In the genomic region with DNA sequence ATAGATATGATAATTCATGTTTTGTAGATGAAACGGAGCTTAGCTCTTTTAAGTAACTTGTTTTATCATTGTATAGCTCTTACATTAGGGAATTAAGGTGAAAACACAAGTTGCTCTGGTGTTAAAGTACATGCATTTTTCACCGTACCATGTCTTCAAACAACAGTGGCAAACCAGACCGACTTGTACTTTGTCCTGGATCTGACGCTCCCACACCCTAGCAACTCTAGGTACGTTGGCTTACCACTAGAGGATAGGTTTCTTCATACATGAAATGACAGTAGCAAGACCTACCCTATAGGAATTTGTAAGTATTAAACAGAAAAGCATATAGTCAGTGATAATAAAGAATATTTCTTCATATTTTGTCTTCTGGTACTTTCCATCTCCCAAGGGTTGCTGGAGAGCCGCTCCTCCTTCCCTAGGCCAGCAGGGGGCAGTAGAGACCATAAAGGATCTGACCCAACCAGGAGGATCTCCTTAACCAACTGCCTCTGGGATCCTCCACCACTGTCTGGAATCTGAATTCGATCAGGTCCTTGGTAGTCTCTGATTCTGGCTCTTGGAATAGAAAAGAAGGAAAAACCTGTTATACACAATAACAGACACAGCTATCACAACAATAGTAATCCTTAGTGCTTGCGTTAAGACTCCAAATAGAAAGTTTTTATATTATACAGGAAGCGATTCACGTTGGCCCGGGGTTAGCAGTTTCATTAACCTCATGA, we compare ENCODE assay signal across 8 cellular contexts.
DNase-seq lines count a peak whose midpoint lies in the region; ATAC-seq, FAIRE-seq and TF ChIP-seq lines count a peak whose summit lies in the region.

No MANE protein-coding gene starts in this region.

- H3K4me2 ChIP-seq in OCI-LY7 (ENCODE audit: low read length): no peak overlapping the region
- no peak overlapping the region for H3K4me2 ChIP-seq in K562 (ENCODE audit: insufficient read depth, low read length)

- no peak overlapping the region for H2AFZ ChIP-seq in OCI-LY7 (ENCODE audit: low read length)
- no peak overlapping the region for H2AFZ ChIP-seq in K562 (ENCODE audit: low read depth, low read length)

- H3K4me3 ChIP-seq in OCI-LY7 (ENCODE audit: low read depth, low read length, poor library complexity, severe bottlenecking) (no peak overlapping the region), K562 (no peak overlapping the region)

- peak; percentile 97 for TF ChIP-seq CTCF in OCI-LY7 (conservative IDR thresholded peaks at IDR 0.05; ENCODE audit: low read length)
- peak; percentile 64 to 85 (median 79) for TF ChIP-seq CTCF in K562 (IDR thresholded peaks at IDR 0.05 in 2 of 3, conservative IDR thresholded peaks at IDR 0.05 in 1 of 3; ENCODE audit: insufficient read depth in 2 of 3, low read depth in 1 of 3, low read length in 3 of 3)

- POLR2A ChIA-PET in OCI-LY7 (lab: Charles Lee) (interaction anchor here (0.6 kb wide), 1 partner anchor 45 kb away, joined by 3 read pairs; no protein-coding TSS in a partner anchor), K562 (lab: Yijun Ruan, JAX) (no interaction called here)

- H3K4me1 ChIP-seq in OCI-LY7 (ENCODE audit: insufficient read depth, low read length, poor library complexity, severe bottlenecking): no peaks in the 10 kb centered on the region
- no peaks in the 10 kb centered on the region for H3K4me1 ChIP-seq in K562 (replicated peaks in 1 of 2; ENCODE audit: control insufficient read depth in 2 of 2, insufficient read depth in 2 of 2, low read length in 2 of 2)

- TF ChIP-seq POLR2A in K562 (conservative IDR thresholded peaks at IDR 0.05): no peak

- no peak overlapping the region for H3K9ac ChIP-seq in K562 (ENCODE audit: insufficient read depth in 1 of 2, low read depth in 2 of 2, low read length in 2 of 2)

- H3K27ac ChIP-seq in OCI-LY7 (ENCODE audit: low read depth, low read length, poor library complexity, severe bottlenecking) (no peak overlapping the region), K562 (ENCODE audit: extremely low read depth, low read depth, low read length) (no peak overlapping the region)

- H3K36me3 ChIP-seq in OCI-LY7 (ENCODE audit: insufficient read depth, low read length): no peaks in the 10 kb centered on the region
- H3K36me3 ChIP-seq in K562 (ENCODE audit: control insufficient read depth, insufficient read depth, low read length): no peaks in the 10 kb centered on the region

- H3K9me3 ChIP-seq in OCI-LY7 (ENCODE audit: low read length) (no peaks in the 10 kb centered on the region), K562 (replicated peaks; ENCODE audit: control insufficient read depth, insufficient read depth, low read depth, low read length) (no peaks in the 10 kb centered on the region)

- H3K27me3 ChIP-seq in K562 (ENCODE audit: control insufficient read depth in 2 of 2, insufficient read depth in 2 of 2, low read length in 2 of 2): no peaks in the 10 kb centered on the region

- 3% methylated on average over 11 of the region's 11 CpGs for WGBS in K562 (ENCODE audit: insufficient coverage, low coverage, missing lambda C conversion rate)

- intact Hi-C loops in OCI-LY7 (cut with micrococcal nuclease; ENCODE audit: unreplicated experiment): loop anchor here (5.0 kb wide), 1 partner anchor 598 kb away; no protein-coding TSS in a partner anchor
- intact Hi-C loops in K562 (cut with micrococcal nuclease): loop anchor here (1.0 to 10.0 kb wide), 6 partner anchors 508 to 820 kb away; a partner anchor contains a TSS

- H3K9me1 ChIP-seq in K562 (ENCODE audit: control insufficient read depth, insufficient read depth, low read length): no peaks in the 10 kb centered on the region

- DNase-seq in DMS53 (lab: John Stamatoyannopoulos, UW) (peak; percentile 76), HuH-7.5 (ENCODE audit: low spot score) (peak; percentile 42), OCI-LY7 (ENCODE audit: low spot score) (peak; percentile 49), K562 (ENCODE audit: extremely low read depth in 1 of 4, low spot score in 3 of 4) (peak; percentile 72 to 81 (median 76)), iPS-NIHi11 (ENCODE audit: low spot score) (peak; percentile 89)
- peak; percentile 42 for DNase-seq in stimulated activated CD4-positive, alpha-beta T cell treated with anti-CD3 and anti-CD28 coated beads, Interleukin-1b, Interleukin-23, amount 100 ng/mL, for 48 hours

- TF ChIP-seq EP300 in K562 (IDR thresholded peaks at IDR 0.05; ENCODE audit: low read length): no peak

- in situ Hi-C loops in K562 (cut with MboI): loop anchor here (5.0 to 25.0 kb wide), 2 partner anchors 593 to 823 kb away; a partner anchor contains a TSS

- peak; percentile 74 to 75 for TF ChIP-seq RAD21 in K562 (CRISPR knock-in tag; conservative IDR thresholded peaks at IDR 0.05 in 1 of 2, IDR thresholded peaks at IDR 0.05 in 1 of 2)

- no peaks in the 10 kb centered on the region for H3K9me2 ChIP-seq in OCI-LY7 (ENCODE audit: insufficient read depth, low read length)

- CTCF ChIA-PET in OCI-LY7 (lab: Charles Lee; ENCODE audit: unreplicated experiment) (interaction anchor here (0.6 kb wide), 1 partner anchor 358 kb away, joined by 3 read pairs; no protein-coding TSS in a partner anchor), K562 (lab: Yijun Ruan, JAX; ENCODE audit: low intra/inter-chr PET ratio) (interaction anchor here (0.6 to 1.4 kb wide), 4 partner anchors 521 to 675 kb away, joined by 3 to 5 read pairs (median 3); no protein-coding TSS in a partner anchor)

- BruUV-seq in OCI-LY7 (replicated peaks; lab: Mats Ljungman, UMichigan) (no TSS peak), K562 (replicated peaks; lab: Mats Ljungman, UMichigan) (no TSS peak)

- H4K20me1 ChIP-seq in OCI-LY7 (ENCODE audit: insufficient read depth, low read length): no peaks in the 10 kb centered on the region
- no peaks in the 10 kb centered on the region for H4K20me1 ChIP-seq in K562 (replicated peaks; ENCODE audit: control insufficient read depth, insufficient read depth, low read length)

- ATAC-seq in GM19463 (IDR thresholded peaks at IDR 0.05; ENCODE audit: unreplicated experiment) (peak; percentile 80), K562 (peak; percentile 97), GM18520 (IDR thresholded peaks at IDR 0.05; ENCODE audit: unreplicated experiment) (no peak)

- FAIRE-seq in K562 (lab: Jason Lieb, UNC): peak; percentile 90

- H3K79me2 ChIP-seq in OCI-LY7 (ENCODE audit: insufficient read depth, low read depth, low read length): no peaks in the 10 kb centered on the region
- H3K79me2 ChIP-seq in K562 (ENCODE audit: control insufficient read depth, insufficient read depth, low read length): no peaks in the 10 kb centered on the region

TF ChIP-seq in K562, 482 proteins besides CTCF, POLR2A, EP300 and RAD21 (continues in another document):
- TF ChIP-seq, protein P1, sequence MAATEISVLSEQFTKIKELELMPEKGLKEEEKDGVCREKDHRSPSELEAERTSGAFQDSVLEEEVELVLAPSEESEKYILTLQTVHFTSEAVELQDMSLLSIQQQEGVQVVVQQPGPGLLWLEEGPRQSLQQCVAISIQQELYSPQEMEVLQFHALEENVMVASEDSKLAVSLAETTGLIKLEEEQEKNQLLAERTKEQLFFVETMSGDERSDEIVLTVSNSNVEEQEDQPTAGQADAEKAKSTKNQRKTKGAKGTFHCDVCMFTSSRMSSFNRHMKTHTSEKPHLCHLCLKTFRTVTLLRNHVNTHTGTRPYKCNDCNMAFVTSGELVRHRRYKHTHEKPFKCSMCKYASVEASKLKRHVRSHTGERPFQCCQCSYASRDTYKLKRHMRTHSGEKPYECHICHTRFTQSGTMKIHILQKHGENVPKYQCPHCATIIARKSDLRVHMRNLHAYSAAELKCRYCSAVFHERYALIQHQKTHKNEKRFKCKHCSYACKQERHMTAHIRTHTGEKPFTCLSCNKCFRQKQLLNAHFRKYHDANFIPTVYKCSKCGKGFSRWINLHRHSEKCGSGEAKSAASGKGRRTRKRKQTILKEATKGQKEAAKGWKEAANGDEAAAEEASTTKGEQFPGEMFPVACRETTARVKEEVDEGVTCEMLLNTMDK (IDR thresholded peaks at IDR 0.05; ENCODE audit: borderline replicate concordance, insufficient read depth, low read depth, low read length, poor library complexity, severe bottlenecking): peak; percentile 43
- TF ChIP-seq FOSL1 (tag; conservative IDR thresholded peaks at IDR 0.05) (no peak), SMC3 (conservative IDR thresholded peaks at IDR 0.05; ENCODE audit: insufficient read depth, low read depth, low read length) (peak; percentile 58)
- TF ChIP-seq, protein P2, sequence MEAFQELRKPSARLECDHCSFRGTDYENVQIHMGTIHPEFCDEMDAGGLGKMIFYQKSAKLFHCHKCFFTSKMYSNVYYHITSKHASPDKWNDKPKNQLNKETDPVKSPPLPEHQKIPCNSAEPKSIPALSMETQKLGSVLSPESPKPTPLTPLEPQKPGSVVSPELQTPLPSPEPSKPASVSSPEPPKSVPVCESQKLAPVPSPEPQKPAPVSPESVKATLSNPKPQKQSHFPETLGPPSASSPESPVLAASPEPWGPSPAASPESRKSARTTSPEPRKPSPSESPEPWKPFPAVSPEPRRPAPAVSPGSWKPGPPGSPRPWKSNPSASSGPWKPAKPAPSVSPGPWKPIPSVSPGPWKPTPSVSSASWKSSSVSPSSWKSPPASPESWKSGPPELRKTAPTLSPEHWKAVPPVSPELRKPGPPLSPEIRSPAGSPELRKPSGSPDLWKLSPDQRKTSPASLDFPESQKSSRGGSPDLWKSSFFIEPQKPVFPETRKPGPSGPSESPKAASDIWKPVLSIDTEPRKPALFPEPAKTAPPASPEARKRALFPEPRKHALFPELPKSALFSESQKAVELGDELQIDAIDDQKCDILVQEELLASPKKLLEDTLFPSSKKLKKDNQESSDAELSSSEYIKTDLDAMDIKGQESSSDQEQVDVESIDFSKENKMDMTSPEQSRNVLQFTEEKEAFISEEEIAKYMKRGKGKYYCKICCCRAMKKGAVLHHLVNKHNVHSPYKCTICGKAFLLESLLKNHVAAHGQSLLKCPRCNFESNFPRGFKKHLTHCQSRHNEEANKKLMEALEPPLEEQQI (IDR thresholded peaks at IDR 0.05): no peak
- TF ChIP-seq, protein P3, sequence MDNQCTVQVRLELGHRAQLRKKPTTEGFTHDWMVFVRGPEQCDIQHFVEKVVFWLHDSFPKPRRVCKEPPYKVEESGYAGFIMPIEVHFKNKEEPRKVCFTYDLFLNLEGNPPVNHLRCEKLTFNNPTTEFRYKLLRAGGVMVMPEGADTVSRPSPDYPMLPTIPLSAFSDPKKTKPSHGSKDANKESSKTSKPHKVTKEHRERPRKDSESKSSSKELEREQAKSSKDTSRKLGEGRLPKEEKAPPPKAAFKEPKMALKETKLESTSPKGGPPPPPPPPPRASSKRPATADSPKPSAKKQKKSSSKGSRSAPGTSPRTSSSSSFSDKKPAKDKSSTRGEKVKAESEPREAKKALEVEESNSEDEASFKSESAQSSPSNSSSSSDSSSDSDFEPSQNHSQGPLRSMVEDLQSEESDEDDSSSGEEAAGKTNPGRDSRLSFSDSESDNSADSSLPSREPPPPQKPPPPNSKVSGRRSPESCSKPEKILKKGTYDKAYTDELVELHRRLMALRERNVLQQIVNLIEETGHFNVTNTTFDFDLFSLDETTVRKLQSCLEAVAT (IDR thresholded peaks at IDR 0.05): peak in 1 of 2 experiments; percentile 55; a peak in 1 of 4 replicates
